Comparison of ENCODE assay signal across 8 cellular contexts in the genomic region with DNA sequence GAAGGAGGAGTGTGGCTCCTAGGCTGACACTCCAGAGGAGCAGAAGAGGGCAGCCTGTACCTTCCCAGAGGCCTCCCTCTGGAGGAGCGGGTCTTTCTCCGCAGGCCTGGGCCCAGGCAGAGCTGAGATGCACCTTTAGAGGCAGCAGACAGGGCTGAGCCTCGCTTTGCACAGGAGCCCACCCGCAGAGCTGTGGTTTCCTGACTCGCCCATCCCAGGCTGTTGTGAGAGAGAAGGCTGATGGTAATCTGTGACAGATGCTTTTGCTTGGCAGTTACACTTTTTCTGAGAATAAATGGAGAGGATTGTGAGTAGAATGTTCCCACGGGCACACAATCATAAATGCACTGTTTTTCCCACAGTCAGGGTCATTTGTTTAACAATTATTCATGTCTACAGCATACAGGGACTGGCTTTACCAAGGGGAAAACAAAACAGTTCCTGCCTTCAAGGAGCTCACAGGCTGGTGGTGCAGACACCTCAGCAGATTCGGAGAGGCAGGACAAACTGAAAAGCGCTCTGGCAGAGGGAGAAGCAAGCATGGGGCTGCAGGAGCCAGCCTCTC. TPM values are rescaled to one million over a fixed set of nuclear protein-coding genes. Genes with fewer than 3 reads are reported as not detected.
DNase-seq lines count a peak whose midpoint lies in the region; ATAC-seq, FAIRE-seq and TF ChIP-seq lines count a peak whose summit lies in the region.

No MANE protein-coding gene starts in this region.

- CTCF ChIA-PET in activated CD4-positive, alpha-beta T cell treated with anti-CD3 and anti-CD28 coated beads for 36 hours (lab: Charles Lee): interaction anchor here (0.6 to 10.6 kb wide), 6 partner anchors 10 to 553 kb away, joined by 3 to 231 read pairs (median 68); a partner anchor contains a TSS

- no peak for DNase-seq in heart left ventricle
- DNase-seq in right atrium auricular region (ENCODE audit: low spot score): no peak
- DNase-seq in KBM-7: peak; percentile 96
- peak; percentile 87 for DNase-seq in activated CD4-positive, alpha-beta T cell treated with anti-CD3 and anti-CD28 coated beads for 36 hours
- peak; percentile 55 for DNase-seq in cerebellum (ENCODE audit: low spot score)
- DNase-seq in pancreas: no peak
- no peak for DNase-seq in kidney

- intact Hi-C loops in heart left ventricle (cut with DNase I): no loop called here
- intact Hi-C loops in activated CD4-positive, alpha-beta T cell treated with anti-CD3 and anti-CD28 coated beads for 36 hours (cut with DNase I, micrococcal nuclease): loop anchor here in 1 of 2 experiments (1.0 kb wide), 1 partner anchor 11 kb away; no protein-coding TSS in a partner anchor
- intact Hi-C loops in pancreas (cut with DNase I): no loop called here
- intact Hi-C loops in kidney (cut with DNase I): no loop called here

- H3K36me3 Mint-ChIP-seq in activated CD4-positive, alpha-beta T cell treated with anti-CD3 and anti-CD28 coated beads for 36 hours (ENCODE audit: low read depth): peaks cover 64% of the 10 kb centered on the region

- H3K27ac ChIP-seq in heart left ventricle (peak overlapping the region in 4 of 12 donors; percentile 11 to 77 (median 53)), right atrium auricular region (peak overlapping the region in 1 of 2 donors; percentile 11), pancreas (peak overlapping the region in 1 of 4 donors; percentile 18), kidney (ENCODE audit: low read depth in 2 of 2, low read length in 2 of 2) (no peak overlapping the region)

- POLR2A ChIA-PET in activated CD4-positive, alpha-beta T cell treated with anti-CD3 and anti-CD28 coated beads for 36 hours (lab: Charles Lee): interaction anchor here (0.6 to 6.8 kb wide), 8 partner anchors 9 to 80 kb away, joined by 3 to 74 read pairs (median 4); a partner anchor contains a TSS

- H3K4me1 ChIP-seq in heart left ventricle (peaks cover 0 to 84% (median 22%) of the 10 kb centered on the region in 12 donors), right atrium auricular region (peaks cover 0 to 42% of the 10 kb centered on the region in 2 donors), pancreas (no peaks in the 10 kb centered on the region), kidney (ENCODE audit: control insufficient read depth in 1 of 2, insufficient read depth in 1 of 2, low read depth in 1 of 2, low read length in 2 of 2) (peaks cover 0 to 15% of the 10 kb centered on the region in 2 donors)

- H3K27ac Mint-ChIP-seq in activated CD4-positive, alpha-beta T cell treated with anti-CD3 and anti-CD28 coated beads for 36 hours: peak overlapping the region; percentile 91

- no peak overlapping the region for H3K9ac ChIP-seq in kidney (ENCODE audit: low read length in 2 of 2)

- H3K4me3 Mint-ChIP-seq in activated CD4-positive, alpha-beta T cell treated with anti-CD3 and anti-CD28 coated beads for 36 hours: peak overlapping the region; percentile 57

- ATAC-seq in heart left ventricle (peak; percentile 20 to 44 (median 24)), pancreas (peak in 3 of 4 donors; percentile 19 to 58 (median 21)), GM21717 (IDR thresholded peaks at IDR 0.05; ENCODE audit: unreplicated experiment) (no peak)
- peak; percentile 50 for ATAC-seq in activated CD4-positive, alpha-beta T cell treated with anti-CD3 and anti-CD28 coated beads for 36 hours

- H3K9me3 ChIP-seq in heart left ventricle: no peaks in the 10 kb centered on the region
- H3K9me3 ChIP-seq in right atrium auricular region: no peaks in the 10 kb centered on the region
- no peaks in the 10 kb centered on the region for H3K9me3 ChIP-seq in pancreas
- no peaks in the 10 kb centered on the region for H3K9me3 ChIP-seq in kidney (ENCODE audit: control insufficient read depth in 1 of 2, low read length in 2 of 2)

- H3K4me1 Mint-ChIP-seq in activated CD4-positive, alpha-beta T cell treated with anti-CD3 and anti-CD28 coated beads for 36 hours: peaks cover 97% of the 10 kb centered on the region

- 71 to 82% (median 75%) methylated on average over 6 to 8 of the region's 8 CpGs for WGBS in heart left ventricle, 4 donors
- 70 to 76% methylated on average over 8 of the region's 8 CpGs for WGBS in pancreas, 2 donors

- no peaks in the 10 kb centered on the region for H3K27me3 Mint-ChIP-seq in activated CD4-positive, alpha-beta T cell treated with anti-CD3 and anti-CD28 coated beads for 36 hours

- H3K36me3 ChIP-seq in heart left ventricle (no peaks in the 10 kb centered on the region), right atrium auricular region (no peaks in the 10 kb centered on the region), pancreas (no peaks in the 10 kb centered on the region), kidney (ENCODE audit: control insufficient read depth in 1 of 2, insufficient read depth in 2 of 2, low read length in 2 of 2) (no peaks in the 10 kb centered on the region)

- in situ Hi-C loops in KBM-7 (cut with MboI; ENCODE audit: low pct_unique_long_range_greater_than_20kb, low sequenced_read_pairs): no loop called here

- TF ChIP-seq CTCF in heart left ventricle (IDR thresholded peaks at IDR 0.05) (peak in 1 of 12 donors; percentile 8), right atrium auricular region (IDR thresholded peaks at IDR 0.05) (no peak), pancreas (IDR thresholded peaks at IDR 0.05) (no peak), kidney (IDR thresholded peaks at IDR 0.05; ENCODE audit: borderline replicate concordance, extremely low read depth, insufficient read depth) (no peak)

- FAIRE-seq in pancreas (lab: Jason Lieb, UNC) (no peak), kidney (lab: Jason Lieb, UNC) (no peak)

- H3K27me3 ChIP-seq in heart left ventricle: no peaks in the 10 kb centered on the region
- H3K27me3 ChIP-seq in right atrium auricular region: no peaks in the 10 kb centered on the region
- H3K27me3 ChIP-seq in pancreas: no peaks in the 10 kb centered on the region

- no peak for TF ChIP-seq POLR2A in heart left ventricle (IDR thresholded peaks at IDR 0.05)

- H3K4me3 ChIP-seq in heart left ventricle (peak overlapping the region in 1 of 12 donors; percentile 7), right atrium auricular region (no peak overlapping the region), pancreas (no peak overlapping the region), kidney (ENCODE audit: low read length in 2 of 2) (no peak overlapping the region)

- H3K9me3 Mint-ChIP-seq in activated CD4-positive, alpha-beta T cell treated with anti-CD3 and anti-CD28 coated beads for 36 hours (ENCODE audit: low read depth): no peaks in the 10 kb centered on the region

RNA-seq across cellular contexts. Expression of a gene that starts 13.9 kb away (rescaled TPM):
- total RNA-seq in heart left ventricle (100 to 1,000 TPM in 1 of 9 donors, 10 to 100 TPM in 8; 31.7 to 116 (median 41.0) TPM), right atrium auricular region (10 to 100 TPM; 41.5 to 42.0 TPM), cerebellum (120 TPM), pancreas (10 to 100 TPM; 23.0 to 59.8 (median 36.0) TPM), kidney (84.1 TPM)
- polyA plus RNA-seq in heart left ventricle (10 to 100 TPM; 23.8 to 33.5 TPM), pancreas (10 to 100 TPM; 54.8 to 68.4 TPM), kidney (ENCODE audit: insufficient read depth, low read depth, low replicate concordance) (54.8 TPM)
- total RNA-seq in activated CD4-positive, alpha-beta T cell treated with anti-CD3 and anti-CD28 coated beads for 36 hours: 100 to 1,000 TPM; 249 to 378 TPM

Comparison
In these comparisons a context has a peak if more than half of its experiments do, and no peak if none do; other contexts are left out.
1. DNase-seq: peak in KBM-7 (single experiment), activated CD4-positive, alpha-beta T cell treated with anti-CD3 and anti-CD28 coated beads for 36 hours (single experiment) and cerebellum (single experiment); none in heart left ventricle (0 of 5), right atrium auricular region (single experiment), pancreas (0 of 6) and kidney (single experiment).